ENCODE assay signal across 1 cellular context in genomic region chr10:119306514-119306951, GRCh38.
A peak's percentile ranks its signal among the peaks of the same experiment; 100 is the strongest.
TF ChIP-seq lines count a peak whose summit lies in the region.

No MANE protein-coding gene starts in this region.

TF ChIP-seq in HepG2, 621 proteins besides CTCF, POLR2A, EP300 and RAD21 (continued from another document):
- TF ChIP-seq ZNF687 (CRISPR knock-in tag; IDR thresholded peaks at IDR 0.05): 0 out of 2 replicates have a peak, but pooled peaks have one; percentile 9
- TF ChIP-seq SNAI1 (CRISPR knock-in tag; IDR thresholded peaks at IDR 0.05; ENCODE audit: borderline replicate concordance): no peak
